Comparison of ENCODE assay signal across 1 cellular context in genomic region chr3:124998247-124998630, GRCh38.
A peak's percentile ranks its signal among the peaks of the same experiment; 100 is the strongest.
TF ChIP-seq lines count a peak whose summit lies in the region.

No MANE protein-coding gene starts in this region.

TF ChIP-seq in K562, 482 proteins besides CTCF, POLR2A, EP300 and RAD21:
- TF ChIP-seq C11orf30 (IDR thresholded peaks at IDR 0.05; ENCODE audit: low read depth) (peak; percentile 21; the same call in 1 of the 2 replicates), PTRF (tag; IDR thresholded peaks at IDR 0.05) (no peak), ZNF316 (IDR thresholded peaks at IDR 0.05) (peak; percentile 63), MAFG (tag; conservative IDR thresholded peaks at IDR 0.05) (peak; percentile 39; the same call in 1 of the 2 replicates)
